In genomic region chr2:23425338-23425871, GRCh38 we compare ENCODE assay signal across 12 cellular contexts. TPM values are rescaled to one million over a fixed set of nuclear protein-coding genes. Genes with fewer than 3 reads are reported as not detected.
A peak's percentile ranks its signal among the peaks of the same experiment; 100 is the strongest.
DNase-seq lines count a peak whose midpoint lies in the region; ATAC-seq, FAIRE-seq and TF ChIP-seq lines count a peak whose summit lies in the region.
"Had no signal": no experiment of that assay in that cellular context is flagged by ENCODE, and none has a peak within 500 bp of the region (broad histone marks: within the 10 kb centered on the region; RNA-seq: fewer than 3 reads in every experiment).

No MANE protein-coding gene starts in this region.

- 0 out of 2 replicates have a peak overlapping the region, but pooled peaks have one; percentile 36 for H3K23ac ChIP-seq in IMR-90 (ENCODE audit: low read depth, low read length)

- H3K9me1 ChIP-seq in IMR-90 (ENCODE audit: insufficient read depth, low read length) (peaks cover 40% of the 10 kb centered on the region), K562 (ENCODE audit: control insufficient read depth, insufficient read depth, low read length) (no peaks in the 10 kb centered on the region)

- no peaks in the 10 kb centered on the region for H3K4me1 Mint-ChIP-seq in activated CD4-positive, alpha-beta T cell treated with anti-CD3 and anti-CD28 coated beads for 36 hours
- H3K4me1 Mint-ChIP-seq: activated naive CD4-positive, alpha-beta T cell treated with anti-CD3 and anti-CD28 coated beads, Interleukin-2, amount 10 ng/mL, durations not matched to agents 7 days and 5 days; CD4-positive, alpha-beta memory T cell had no signal

- ATAC-seq in IMR-90 (ENCODE audit: low read depth) (no peak), K562 (no peak), lower lobe of right lung (peak in 1 of 2 donors; percentile 18), GM18517 (IDR thresholded peaks at IDR 0.05; ENCODE audit: unreplicated experiment) (no peak)
- ATAC-seq in activated CD4-positive, alpha-beta T cell treated with anti-CD3 and anti-CD28 coated beads for 36 hours: no peak

- H3K18ac ChIP-seq in IMR-90 (ENCODE audit: low read depth, low read length): peak overlapping the region; percentile 74; the same call in 1 of the 2 replicates

- no peak for DNase-seq in IMR-90
- DNase-seq in K562 (ENCODE audit: extremely low read depth in 1 of 4, low spot score in 3 of 4): no peak
- DNase-seq in lower lobe of right lung: no peak
- DNase-seq in suprapubic skin (ENCODE audit: low spot score in 2 of 2): no peak
- DNase-seq in stimulated activated CD4-positive, alpha-beta T cell treated with anti-CD3 and anti-CD28 coated beads, Interleukin-4, amount 100 ng/mL, for 4 hours: no peak
- no peak for DNase-seq in activated CD4-positive, alpha-beta T cell treated with anti-CD3 and anti-CD28 coated beads for 36 hours
- DNase-seq: activated CD4-positive, alpha-beta memory T cell treated with anti-CD3 and anti-CD28 coated beads for 36 hours; activated naive CD4-positive, alpha-beta T cell treated with anti-CD3 and anti-CD28 coated beads, Interleukin-2, amount 10 ng/mL, durations not matched to agents 7 days and 5 days; CD4-positive, alpha-beta memory T cell; substantia nigra had no signal

- 100% methylated on average over 3 of the region's 9 CpGs; no CpG with 5 or more reads in 1 of the 2 experiments for WGBS in IMR-90 (ENCODE audit: extremely low coverage in 2 of 2, insufficient read length in 1 of 2), 2 experiments
- WGBS in K562 (ENCODE audit: insufficient coverage, low coverage, missing lambda C conversion rate): 2% methylated on average over 9 of the region's 9 CpGs
- WGBS in suprapubic skin: 74% methylated on average over 6 of the region's 9 CpGs

- H3K4me3 Mint-ChIP-seq in activated CD4-positive, alpha-beta T cell treated with anti-CD3 and anti-CD28 coated beads for 36 hours: no peak overlapping the region
- H3K4me3 Mint-ChIP-seq: activated CD4-positive, alpha-beta memory T cell treated with anti-CD3 and anti-CD28 coated beads for 36 hours; activated naive CD4-positive, alpha-beta T cell treated with anti-CD3 and anti-CD28 coated beads, Interleukin-2, amount 10 ng/mL, durations not matched to agents 7 days and 5 days had no signal

- peak overlapping the region; percentile 61 for H2BK20ac ChIP-seq in IMR-90 (ENCODE audit: low read depth, low read length)

- H3K4me3 ChIP-seq in IMR-90 (ENCODE audit: insufficient read depth, low read depth, low read length) (no peak overlapping the region), K562 (no peak overlapping the region), lower lobe of right lung (no peak overlapping the region), suprapubic skin (no peak overlapping the region)

- TF ChIP-seq CTCF in IMR-90 (conservative IDR thresholded peaks at IDR 0.05; ENCODE audit: low read depth, low read length) (no peak), K562 (IDR thresholded peaks at IDR 0.05 in 2 of 3, conservative IDR thresholded peaks at IDR 0.05 in 1 of 3; ENCODE audit: insufficient read depth in 2 of 3, low read depth in 1 of 3, low read length in 3 of 3) (no peak), lower lobe of right lung (IDR thresholded peaks at IDR 0.05) (no peak), suprapubic skin (IDR thresholded peaks at IDR 0.05) (no peak)

- TF ChIP-seq POLR2A in IMR-90 (IDR thresholded peaks at IDR 0.05; ENCODE audit: low read depth, low read length) (no peak), K562 (conservative IDR thresholded peaks at IDR 0.05) (no peak), suprapubic skin (IDR thresholded peaks at IDR 0.05) (no peak)

- no peaks in the 10 kb centered on the region for H3K27me3 Mint-ChIP-seq in activated CD4-positive, alpha-beta T cell treated with anti-CD3 and anti-CD28 coated beads for 36 hours

- H3K9me3 ChIP-seq in IMR-90 (ENCODE audit: control insufficient read depth, insufficient read depth, low read length) (no peaks in the 10 kb centered on the region), K562 (replicated peaks; ENCODE audit: control insufficient read depth, insufficient read depth, low read depth, low read length) (no peaks in the 10 kb centered on the region; the same call in 1 of the 2 replicates), lower lobe of right lung (no peaks in the 10 kb centered on the region), suprapubic skin (no peaks in the 10 kb centered on the region)

- no peaks in the 10 kb centered on the region for H3K36me3 Mint-ChIP-seq in activated CD4-positive, alpha-beta T cell treated with anti-CD3 and anti-CD28 coated beads for 36 hours (ENCODE audit: low read depth)
- H3K36me3 Mint-ChIP-seq: activated CD4-positive, alpha-beta memory T cell treated with anti-CD3 and anti-CD28 coated beads for 36 hours; activated naive CD4-positive, alpha-beta T cell treated with anti-CD3 and anti-CD28 coated beads, Interleukin-2, amount 10 ng/mL, durations not matched to agents 7 days and 5 days; CD4-positive, alpha-beta memory T cell had no signal

- peak overlapping the region; percentile 89 for H2BK120ac ChIP-seq in IMR-90 (ENCODE audit: low read depth, low read length)

- no peak overlapping the region for H2AFZ ChIP-seq in IMR-90 (replicated peaks; ENCODE audit: low read length, poor library complexity)
- H2AFZ ChIP-seq in K562 (ENCODE audit: low read depth, low read length): no peak overlapping the region

- CTCF ChIA-PET in IMR-90 (lab: Yijun Ruan, JAX) (interaction anchor here (0.7 to 1.1 kb wide), 2 partner anchors 61 to 460 kb away, joined by 3 read pairs; no protein-coding TSS in a partner anchor), K562 (lab: Yijun Ruan, JAX; ENCODE audit: low intra/inter-chr PET ratio) (no interaction called here)
- CTCF ChIA-PET in activated CD4-positive, alpha-beta T cell treated with anti-CD3 and anti-CD28 coated beads for 36 hours (lab: Charles Lee): no interaction called here

- H3K9ac ChIP-seq in IMR-90 (ENCODE audit: low read depth, low read length): no peak overlapping the region
- H3K9ac ChIP-seq in K562 (ENCODE audit: insufficient read depth in 1 of 2, low read depth in 2 of 2, low read length in 2 of 2): no peak overlapping the region

- POLR2A ChIA-PET in IMR-90 (lab: Charles Lee; ENCODE audit: unreplicated experiment): no interaction called here
- POLR2A ChIA-PET in K562 (lab: Yijun Ruan, JAX): no interaction called here
- POLR2A ChIA-PET in activated CD4-positive, alpha-beta T cell treated with anti-CD3 and anti-CD28 coated beads for 36 hours (lab: Charles Lee): no interaction called here

- H3K9me3 Mint-ChIP-seq in activated CD4-positive, alpha-beta T cell treated with anti-CD3 and anti-CD28 coated beads for 36 hours (ENCODE audit: low read depth): no peaks in the 10 kb centered on the region
- H3K9me3 Mint-ChIP-seq: activated CD4-positive, alpha-beta memory T cell treated with anti-CD3 and anti-CD28 coated beads for 36 hours; activated naive CD4-positive, alpha-beta T cell treated with anti-CD3 and anti-CD28 coated beads, Interleukin-2, amount 10 ng/mL, durations not matched to agents 7 days and 5 days; CD4-positive, alpha-beta memory T cell had no signal

- FAIRE-seq in K562 (lab: Jason Lieb, UNC): no peak

- dilution Hi-C loops in IMR-90 (cut with HindIII; ENCODE audit: low sequenced_read_pairs, unreplicated experiment): no loop called here

- H3K14ac ChIP-seq in IMR-90 (replicated peaks; ENCODE audit: low read depth, low read length): peak overlapping the region; percentile 44; the same call in 1 of the 2 replicates

- peak overlapping the region; percentile 47; the same call in 1 of the 2 replicates for H4K5ac ChIP-seq in IMR-90 (ENCODE audit: low read depth, low read length)

- no peak for TF ChIP-seq EP300 in K562 (IDR thresholded peaks at IDR 0.05; ENCODE audit: low read length)
- TF ChIP-seq EP300 in suprapubic skin (IDR thresholded peaks at IDR 0.05): no peak

- H3K27ac Mint-ChIP-seq in activated CD4-positive, alpha-beta T cell treated with anti-CD3 and anti-CD28 coated beads for 36 hours: no peak overlapping the region
- H3K27ac Mint-ChIP-seq: activated CD4-positive, alpha-beta memory T cell treated with anti-CD3 and anti-CD28 coated beads for 36 hours; activated naive CD4-positive, alpha-beta T cell treated with anti-CD3 and anti-CD28 coated beads, Interleukin-2, amount 10 ng/mL, durations not matched to agents 7 days and 5 days; CD4-positive, alpha-beta memory T cell had no signal

- H3K4ac ChIP-seq in IMR-90 (ENCODE audit: low read depth, low read length): peak overlapping the region; percentile 80

- H3K27ac ChIP-seq in IMR-90 (ENCODE audit: insufficient read depth, low read length) (peak overlapping the region; percentile 38; the same call in 1 of the 2 replicates), K562 (ENCODE audit: extremely low read depth, low read depth, low read length) (no peak overlapping the region), lower lobe of right lung (peak overlapping the region; percentile 62), suprapubic skin (peak overlapping the region; percentile 30)
- H3K27ac ChIP-seq: HL-60 had no signal

- peaks cover 34% of the 10 kb centered on the region for H3K4me1 ChIP-seq in IMR-90 (ENCODE audit: control insufficient read depth, insufficient read depth, low read length)
- H3K4me1 ChIP-seq in K562 (replicated peaks in 1 of 2; ENCODE audit: control insufficient read depth in 2 of 2, insufficient read depth in 2 of 2, low read length in 2 of 2): peaks cover 0 to 5% of the 10 kb centered on the region in 2 experiments; a peak in 1 of 5 replicates
- H3K4me1 ChIP-seq in lower lobe of right lung: peaks cover 11% of the 10 kb centered on the region
- peaks cover 28% of the 10 kb centered on the region for H3K4me1 ChIP-seq in suprapubic skin

- H3K27me3 ChIP-seq in IMR-90 (ENCODE audit: control insufficient read depth, insufficient read depth, low read length) (no peaks in the 10 kb centered on the region), K562 (ENCODE audit: control insufficient read depth in 2 of 2, insufficient read depth in 2 of 2, low read length in 2 of 2) (peaks cover 23 to 70% of the 10 kb centered on the region in 2 experiments; a peak in 4 of 5 replicates), lower lobe of right lung (ENCODE audit: low read depth) (no peaks in the 10 kb centered on the region), suprapubic skin (no peaks in the 10 kb centered on the region)

- in situ Hi-C loops in IMR-90 (cut with MboI; ENCODE audit: low sequenced_read_pairs): no loop called here
- in situ Hi-C loops in K562 (cut with MboI): no loop called here

- peak overlapping the region; percentile 68 for H2AK5ac ChIP-seq in IMR-90 (ENCODE audit: low read depth, low read length)

- no peak overlapping the region for H3K56ac ChIP-seq in IMR-90 (ENCODE audit: extremely low read depth, insufficient read depth, low read length)

- H2BK15ac ChIP-seq in IMR-90 (ENCODE audit: low read depth, low read length): 0 out of 3 replicates have a peak overlapping the region, but pooled peaks have one; percentile 6

- H3K4me2 ChIP-seq in IMR-90 (ENCODE audit: low read depth, low read length) (no peak overlapping the region), K562 (ENCODE audit: insufficient read depth, low read length) (no peak overlapping the region)

- H3K36me3 ChIP-seq in IMR-90 (ENCODE audit: control insufficient read depth, insufficient read depth, low read length): no peaks in the 10 kb centered on the region
- no peaks in the 10 kb centered on the region for H3K36me3 ChIP-seq in K562 (ENCODE audit: control insufficient read depth, insufficient read depth, low read length)
- no peaks in the 10 kb centered on the region for H3K36me3 ChIP-seq in lower lobe of right lung
- no peaks in the 10 kb centered on the region for H3K36me3 ChIP-seq in suprapubic skin

- H2AK9ac ChIP-seq in IMR-90 (replicated peaks; ENCODE audit: low read depth, low read length, poor library complexity): no peak overlapping the region

- peak overlapping the region; percentile 51 for H2BK5ac ChIP-seq in IMR-90 (ENCODE audit: low read depth, low read length, poor library complexity, severe bottlenecking)

- H4K91ac ChIP-seq in IMR-90 (ENCODE audit: insufficient read depth, low read depth, low read length): peak overlapping the region; percentile 78

- intact Hi-C loops in IMR-90 (cut with micrococcal nuclease) (no loop called here), K562 (cut with micrococcal nuclease) (no loop called here), lower lobe of right lung (cut with DNase I) (no loop called here)
- intact Hi-C loops in activated CD4-positive, alpha-beta T cell treated with anti-CD3 and anti-CD28 coated beads for 36 hours (cut with DNase I, micrococcal nuclease): no loop called here

- no peak for TF ChIP-seq RAD21 in IMR-90 (IDR thresholded peaks at IDR 0.05; ENCODE audit: low read length)
- no peak for TF ChIP-seq RAD21 in K562 (CRISPR knock-in tag; conservative IDR thresholded peaks at IDR 0.05 in 1 of 2, IDR thresholded peaks at IDR 0.05 in 1 of 2)

- peaks cover 38 to 67% of the 10 kb centered on the region in 2 experiments for H3K79me1 ChIP-seq in IMR-90 (ENCODE audit: low read depth in 1 of 2, low read length in 2 of 2)

- BruUV-seq in IMR-90 (replicated peaks; lab: Mats Ljungman, UMichigan) (no TSS peak), K562 (replicated peaks; lab: Mats Ljungman, UMichigan) (no TSS peak)

- H4K8ac ChIP-seq in IMR-90 (ENCODE audit: low read depth in 2 of 2, low read length in 2 of 2): peak overlapping the region in 1 of 2 experiments; percentile 37; a peak in 2 of 4 replicates

- H4K20me1 ChIP-seq in IMR-90 (ENCODE audit: insufficient read depth, low read length) (0 out of 2 replicates have a peak, but pooled peaks cover 3% of the 10 kb centered on the region), K562 (replicated peaks; ENCODE audit: control insufficient read depth, insufficient read depth, low read length) (no peaks in the 10 kb centered on the region)

- no peaks in the 10 kb centered on the region for H3K79me2 ChIP-seq in K562 (ENCODE audit: control insufficient read depth, insufficient read depth, low read length)

RNA-seq across cellular contexts. Expression of gene KLHL29, which starts 40.4 kb away (rescaled TPM):
- total RNA-seq in IMR-90 (2012; rRNA removed) (2.0 and 2.5 TPM in 2 replicates), K562 (2014; rRNA removed) (0.12 and 0.14 TPM in 2 replicates), K562 (2014; rRNA removed; fragmentation: Illumina TruSeq; extraction: Trizol) (0.07 and 0.13 TPM in 2 replicates), K562 (2015; rRNA removed; fragmentation: Illumina TruSeq; extraction: Trizol) (0.04 and 0.07 TPM in 2 replicates), K562 (2021) (0.20 and 0.31 TPM in 2 replicates), lower lobe of right lung (12.9 TPM), suprapubic skin (10 to 100 TPM; 17.1 to 30.8 (median 20.7) TPM)
- polyA plus RNA-seq in IMR-90 (2012; rRNA removed) (7.9 and 8.0 TPM in 2 replicates), K562 (2011; rRNA removed) (0.03 TPM in 2 replicates), K562 (2014; fragmentation: Illumina TruSeq; extraction: Trizol) (0.12 and 0.16 TPM in 2 replicates), K562 (2014; fragmentation: Nextera tagmentation; extraction: Ambion mirVana) (under 1 TPM in 1 of 2 experiments, not detected in 1; 0.03 TPM), K562 (2014; rRNA removed) (0.08 and 0.18 TPM in 2 replicates)
- 3.8 and 7.2 TPM in 2 replicates for polyA plus RNA-seq in IMR-90 (2012; cell fraction: cytosol; rRNA removed)
- polyA plus RNA-seq in IMR-90 (2012; cell fraction: nucleus; rRNA removed; ENCODE audit: low replicate concordance): 41.4 and 50.7 TPM in 2 replicates
- total RNA-seq in K562 (2011; cell fraction: chromatin; rRNA removed; ENCODE audit: low replicate concordance): 0.14 and 0.16 TPM in 2 replicates
- total RNA-seq in K562 (2011; cell fraction: nucleolus; rRNA removed): 0.13 TPM in 1 of 2 replicates, not detected in the other
- 0.15 TPM in 1 of 2 replicates, not detected in the other for total RNA-seq in K562 (2011; cell fraction: nucleoplasm; rRNA removed)
- polyA plus RNA-seq in K562 (2011; cell fraction: cytosol; rRNA removed): 0.01 and 0.03 TPM in 2 replicates
- polyA plus RNA-seq in K562 (2011; cell fraction: nucleus; rRNA removed): 0.04 and 0.08 TPM in 2 replicates
- polyA plus RNA-seq in K562 (2012): 0.23 and 2.7 TPM in 2 replicates
- polyA minus RNA-seq in K562 (2011; rRNA and poly(A)+ RNA removed): not detected in 2 replicates
- polyA minus RNA-seq in K562 (2011; cell fraction: cytosol; rRNA and poly(A)+ RNA removed): not detected in 2 replicates
- polyA minus RNA-seq in K562 (2011; cell fraction: nucleus; rRNA and poly(A)+ RNA removed): not detected in 2 replicates
- total RNA-seq in activated CD4-positive, alpha-beta T cell treated with anti-CD3 and anti-CD28 coated beads for 36 hours: 1 to 10 TPM; 1.7 to 2.0 TPM
